Comparison of ENCODE assay signal across 25 cellular contexts in the genomic region with DNA sequence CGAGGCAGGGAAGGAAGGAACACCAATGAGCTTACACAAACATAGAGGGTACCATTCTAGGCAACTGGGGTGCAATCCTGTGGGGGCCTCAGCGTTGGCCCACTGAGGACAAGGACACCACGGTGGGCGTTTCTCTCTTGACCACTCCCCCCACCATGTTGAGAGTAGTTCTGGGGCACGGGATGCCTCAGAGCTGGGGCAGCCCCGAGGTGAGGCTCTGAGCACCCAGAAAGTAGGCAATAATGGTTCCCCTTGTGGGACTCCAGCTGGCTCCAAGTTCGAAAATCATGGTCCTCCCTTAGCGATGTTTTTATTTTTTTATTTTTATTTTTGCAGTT. TPM values are rescaled to one million over a fixed set of nuclear protein-coding genes. Genes with fewer than 3 reads are reported as not detected.
"Had no signal": no experiment of that assay in that cellular context is flagged by ENCODE, and none has a peak within 500 bp of the region (broad histone marks: within the 10 kb centered on the region; RNA-seq: fewer than 3 reads in every experiment).

No MANE protein-coding gene starts in this region.

- H3K9ac ChIP-seq: KMS-11 had no signal

- FAIRE-seq: RCC 7860 had no signal

- H3K4me2 ChIP-seq: KMS-11 had no signal

- H3K4me3 Mint-ChIP-seq: activated CD8-positive, alpha-beta memory T cell treated with anti-CD3 and anti-CD28 coated beads, Interleukin-2, amount 10 ng/mL, durations not matched to agents 7 days and 5 days; activated naive CD4-positive, alpha-beta T cell treated with anti-CD3 and anti-CD28 coated beads, Interleukin-2, amount 10 ng/mL, durations not matched to agents 7 days and 5 days; activated naive CD8-positive, alpha-beta T cell treated with anti-CD3 and anti-CD28 coated beads for 36 hours; activated T-cell treated with anti-CD3 and anti-CD28 coated beads, Interleukin-2, amount 50 U/mL, for 4 hours; IgD-negative memory B cell; T-helper 1 cell treated with Interleukin-12 subunit alpha and Interleukin-12 subunit beta and Interleukin-4 antibody, amounts not matched to agents 30 μg/mL and 1 μg/mL, for 36 hours; WTC11 had no signal

- H3K36me3 ChIP-seq: SJSA1 had no signal

- H3K4me1 ChIP-seq: SJSA1 had no signal

- H3K4me1 Mint-ChIP-seq: activated CD8-positive, alpha-beta memory T cell treated with anti-CD3 and anti-CD28 coated beads, Interleukin-2, amount 10 ng/mL, durations not matched to agents 7 days and 5 days; activated naive CD4-positive, alpha-beta T cell treated with anti-CD3 and anti-CD28 coated beads, Interleukin-2, amount 10 ng/mL, durations not matched to agents 7 days and 5 days; activated naive CD8-positive, alpha-beta T cell treated with anti-CD3 and anti-CD28 coated beads for 36 hours; WTC11 had no signal

- ATAC-seq: activated CD8-positive, alpha-beta memory T cell treated with anti-CD3 and anti-CD28 coated beads, Interleukin-2, amount 10 ng/mL, durations not matched to agents 7 days and 5 days; activated T-cell treated with anti-CD3 and anti-CD28 coated beads, Interleukin-2, amount 50 U/mL, for 4 hours; WTC11 had no signal

- H3K4me3 ChIP-seq: SJSA1 had no signal

- H3K9me3 Mint-ChIP-seq: activated naive CD4-positive, alpha-beta T cell treated with anti-CD3 and anti-CD28 coated beads, Interleukin-2, amount 10 ng/mL, durations not matched to agents 7 days and 5 days; activated naive CD8-positive, alpha-beta T cell treated with anti-CD3 and anti-CD28 coated beads for 36 hours; activated T-cell treated with anti-CD3 and anti-CD28 coated beads, Interleukin-2, amount 50 U/mL, for 4 hours; T-helper 1 cell treated with Interleukin-12 subunit alpha and Interleukin-12 subunit beta and Interleukin-4 antibody, amounts not matched to agents 30 μg/mL and 1 μg/mL, for 36 hours; WTC11 had no signal

- H3K9me3 ChIP-seq: SJSA1 had no signal

- H3K27me3 Mint-ChIP-seq: activated naive CD8-positive, alpha-beta T cell treated with anti-CD3 and anti-CD28 coated beads for 36 hours had no signal

- H3K36me3 Mint-ChIP-seq: activated CD8-positive, alpha-beta memory T cell treated with anti-CD3 and anti-CD28 coated beads, Interleukin-2, amount 10 ng/mL, durations not matched to agents 7 days and 5 days; activated naive CD4-positive, alpha-beta T cell treated with anti-CD3 and anti-CD28 coated beads, Interleukin-2, amount 10 ng/mL, durations not matched to agents 7 days and 5 days; WTC11 had no signal

- DNase-seq: activated CD4-positive, alpha-beta T cell treated with anti-CD3 and anti-CD28 coated beads for 48 hours; activated CD4-positive, alpha-beta T cell treated with anti-CD3 and anti-CD28 coated beads, Interleukin-2, amount 50 U/mL, for 4 hours; activated CD4-positive, CD25-positive, alpha-beta regulatory T cell treated with anti-CD3 and anti-CD28 coated beads, Interleukin-2, amount 50 U/mL, for 72 hours; activated CD8-positive, alpha-beta memory T cell treated with anti-CD3 and anti-CD28 coated beads, Interleukin-2, amount 10 ng/mL, durations not matched to agents 7 days and 5 days; activated gamma-delta T cell treated with Interleukin-2 at 50 U/mL for 16 hours; activated naive CD4-positive, alpha-beta T cell treated with anti-CD3 and anti-CD28 coated beads, Interleukin-2, amount 10 ng/mL, durations not matched to agents 7 days and 5 days; activated naive CD8-positive, alpha-beta T cell treated with anti-CD3 and anti-CD28 coated beads for 36 hours; activated T-cell treated with anti-CD3 and anti-CD28 coated beads, Interleukin-2, amount 50 U/mL, for 4 hours; anterior cingulate cortex; NCI-H1092; NCI-H1417 treated with DMSO at 0.1 percent for 48 hours; NCI-H2029; NCI-H2107; NCI-H345; NCI-H510A treated with DMSO at 0.1 percent for 48 hours; SHP77 had no signal

- H3K27ac ChIP-seq: KMS-11, SJSA1 had no signal

- H3K27ac Mint-ChIP-seq: activated CD8-positive, alpha-beta memory T cell treated with anti-CD3 and anti-CD28 coated beads, Interleukin-2, amount 10 ng/mL, durations not matched to agents 7 days and 5 days; activated naive CD4-positive, alpha-beta T cell treated with anti-CD3 and anti-CD28 coated beads, Interleukin-2, amount 10 ng/mL, durations not matched to agents 7 days and 5 days; activated naive CD8-positive, alpha-beta T cell treated with anti-CD3 and anti-CD28 coated beads for 36 hours; IgD-negative memory B cell; T-helper 1 cell treated with Interleukin-12 subunit alpha and Interleukin-12 subunit beta and Interleukin-4 antibody, amounts not matched to agents 30 μg/mL and 1 μg/mL, for 36 hours; WTC11 had no signal

RNA-seq across cellular contexts. Expression of a gene that starts 5.1 kb away (rescaled TPM):
- total RNA-seq: cardiac septum, SJSA1 had no signal

RNA-seq across cellular contexts. Expression of a gene that starts 8.0 kb away (rescaled TPM):
- total RNA-seq: cardiac septum, WTC11 had no signal
- polyA plus RNA-seq: IgD-negative memory B cell had no signal

RNA-seq across cellular contexts. Expression of a gene that starts 23.9 kb away (rescaled TPM):
- total RNA-seq: activated CD8-positive, alpha-beta memory T cell treated with anti-CD3 and anti-CD28 coated beads, Interleukin-2, amount 10 ng/mL, durations not matched to agents 7 days and 5 days; activated naive CD8-positive, alpha-beta T cell treated with anti-CD3 and anti-CD28 coated beads for 36 hours; activated T-cell treated with anti-CD3 and anti-CD28 coated beads, Interleukin-2, amount 50 U/mL, for 4 hours; cardiac septum; MCF 10A; SJSA1; WTC11 had no signal
- polyA plus RNA-seq: adipose tissue, IgD-negative memory B cell had no signal

RNA-seq across cellular contexts. Expression of a gene that starts 34.8 kb away (rescaled TPM):
- total RNA-seq: activated CD8-positive, alpha-beta memory T cell treated with anti-CD3 and anti-CD28 coated beads, Interleukin-2, amount 10 ng/mL, durations not matched to agents 7 days and 5 days; cardiac septum; MCF 10A; SJSA1 had no signal
- polyA plus RNA-seq: adipose tissue, IgD-negative memory B cell had no signal

RNA-seq across cellular contexts. Expression of a gene that starts 35.8 kb away (rescaled TPM):
- total RNA-seq: activated CD8-positive, alpha-beta memory T cell treated with anti-CD3 and anti-CD28 coated beads, Interleukin-2, amount 10 ng/mL, durations not matched to agents 7 days and 5 days; activated naive CD8-positive, alpha-beta T cell treated with anti-CD3 and anti-CD28 coated beads for 36 hours; cardiac septum; MCF 10A; SJSA1 had no signal
- polyA plus RNA-seq: IgD-negative memory B cell had no signal
